In the genomic region with DNA sequence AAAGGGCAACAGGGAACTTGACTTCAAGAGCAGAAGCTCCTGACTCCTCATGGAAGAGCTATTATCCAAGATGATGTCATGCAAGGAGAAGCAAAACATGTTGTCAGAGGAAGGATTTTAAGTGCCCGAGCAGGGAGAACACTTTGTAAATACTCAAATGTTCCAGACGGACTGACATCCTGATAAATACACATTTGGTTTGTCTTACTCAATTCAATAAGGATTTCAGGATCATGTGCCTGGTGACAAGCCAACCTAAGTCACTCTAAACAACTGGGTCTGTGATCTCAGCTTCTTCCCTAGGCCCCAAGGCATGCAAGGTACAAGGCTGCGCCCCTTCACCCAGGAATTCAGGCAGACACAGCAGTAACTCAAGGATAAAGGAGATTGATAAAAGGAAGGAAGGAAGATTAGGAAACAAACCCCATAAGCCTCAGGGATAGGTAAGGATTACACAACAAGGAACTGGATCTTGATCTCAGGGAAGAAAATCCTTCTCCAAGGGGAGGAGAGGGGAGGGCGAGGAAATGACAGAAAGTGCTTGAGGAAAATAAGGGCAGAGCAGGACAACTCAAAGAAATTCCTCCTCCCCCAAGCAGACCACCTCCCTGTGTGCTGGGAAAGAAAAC, we compare ENCODE assay signal across 16 cellular contexts. TPM values are rescaled to one million over a fixed set of nuclear protein-coding genes. Genes with fewer than 3 reads are reported as not detected.
DNase-seq lines count a peak whose midpoint lies in the region; ATAC-seq, FAIRE-seq and TF ChIP-seq lines count a peak whose summit lies in the region.
"Had no signal": no experiment of that assay in that cellular context is flagged by ENCODE, and none has a peak within 500 bp of the region (broad histone marks: within the 10 kb centered on the region; RNA-seq: fewer than 3 reads in every experiment).

No MANE protein-coding gene starts in this region.

- peak overlapping the region; percentile 44 for H3K27ac ChIP-seq in HUES48 (ENCODE audit: low read depth, low read length)
- no peak overlapping the region for H3K27ac ChIP-seq in left lung
- peak overlapping the region; percentile 83 for H3K27ac ChIP-seq in suprapubic skin
- no peak overlapping the region for H3K27ac ChIP-seq in kidney (ENCODE audit: low read depth in 2 of 2, low read length in 2 of 2)

- intact Hi-C loops in left lung (cut with DNase I), result no loop called here
- intact Hi-C loops in kidney (cut with DNase I), result no loop called here

- no peak overlapping the region for H3K9ac ChIP-seq in HUES48 (ENCODE audit: low read depth, low read length)
- H3K9ac ChIP-seq in kidney (ENCODE audit: low read length in 2 of 2), result no peak overlapping the region

- H3K27me3 ChIP-seq in HUES48 (ENCODE audit: control insufficient read depth, insufficient read depth, low read length) (no peaks in the 10 kb centered on the region), bronchial epithelial cell (ENCODE audit: control insufficient read depth, insufficient read depth, low read length) (no peaks in the 10 kb centered on the region), left lung (no peaks in the 10 kb centered on the region), suprapubic skin (no peaks in the 10 kb centered on the region)

- H3K4me1 ChIP-seq in HUES48 (ENCODE audit: control insufficient read depth, insufficient read depth, low read length) (no peaks in the 10 kb centered on the region), left lung (peaks cover 10% of the 10 kb centered on the region in 2 donors), suprapubic skin (peaks cover 65% of the 10 kb centered on the region), kidney (ENCODE audit: control insufficient read depth in 1 of 2, insufficient read depth in 1 of 2, low read depth in 1 of 2, low read length in 2 of 2) (peaks cover 5 to 10% of the 10 kb centered on the region in 2 donors)

- TF ChIP-seq EP300 in suprapubic skin (IDR thresholded peaks at IDR 0.05), result no peak

- no peak overlapping the region for H3K4me3 ChIP-seq in HUES48 (ENCODE audit: low read depth, low read length)
- no peak overlapping the region for H3K4me3 ChIP-seq in bronchial epithelial cell (ENCODE audit: low read depth, low read length)
- H3K4me3 ChIP-seq in left lung, result no peak overlapping the region
- H3K4me3 ChIP-seq in suprapubic skin, result no peak overlapping the region
- H3K4me3 ChIP-seq in kidney (ENCODE audit: low read length in 2 of 2), result no peak overlapping the region

- H3K9me3 ChIP-seq in HUES48 (ENCODE audit: control insufficient read depth, insufficient read depth, low read length), result no peaks in the 10 kb centered on the region
- H3K9me3 ChIP-seq in left lung, result no peaks in the 10 kb centered on the region
- no peaks in the 10 kb centered on the region for H3K9me3 ChIP-seq in suprapubic skin
- H3K9me3 ChIP-seq in kidney (ENCODE audit: control insufficient read depth in 1 of 2, low read length in 2 of 2), result no peaks in the 10 kb centered on the region

- H3K36me3 ChIP-seq in HUES48 (ENCODE audit: control insufficient read depth, insufficient read depth, low read length), result peaks cover 32% of the 10 kb centered on the region
- no peaks in the 10 kb centered on the region for H3K36me3 ChIP-seq in bronchial epithelial cell (ENCODE audit: control insufficient read depth, insufficient read depth, low read length)
- no peaks in the 10 kb centered on the region for H3K36me3 ChIP-seq in left lung
- no peaks in the 10 kb centered on the region for H3K36me3 ChIP-seq in suprapubic skin
- peaks cover 6 to 32% of the 10 kb centered on the region in 2 donors for H3K36me3 ChIP-seq in kidney (ENCODE audit: control insufficient read depth in 1 of 2, insufficient read depth in 2 of 2, low read length in 2 of 2)

- FAIRE-seq in bronchial epithelial cell (lab: Jason Lieb, UNC) (no peak), kidney (lab: Jason Lieb, UNC) (no peak)

- WGBS in suprapubic skin, result 62% methylated on average over 4 of the region's 4 CpGs

- DNase-seq in bronchial epithelial cell (ENCODE audit: low read depth) (peak; percentile 23), left lung (no peak), suprapubic skin (ENCODE audit: low spot score in 2 of 2) (no peak), kidney (no peak), HuH-7 (ENCODE audit: low spot score) (no peak)
- DNase-seq: activated T-cell treated with anti-CD3 and anti-CD28 coated beads, Interleukin-2, amount 50 U/mL, for 72 hours; effector memory CD8-positive, alpha-beta T cell; hippocampal formation; NCI-H1930; nucleus accumbens; SW 1271 had no signal

- TF ChIP-seq CTCF in bronchial epithelial cell (IDR thresholded peaks at IDR 0.05; ENCODE audit: insufficient read depth, low read length, severe bottlenecking) (no peak), left lung (IDR thresholded peaks at IDR 0.05) (no peak), suprapubic skin (IDR thresholded peaks at IDR 0.05) (no peak), kidney (IDR thresholded peaks at IDR 0.05; ENCODE audit: borderline replicate concordance, extremely low read depth, insufficient read depth) (no peak)

- ATAC-seq in left lung (peak; percentile 22), HG02973 (IDR thresholded peaks at IDR 0.05; ENCODE audit: unreplicated experiment) (no peak), GM21529 (IDR thresholded peaks at IDR 0.05; ENCODE audit: unreplicated experiment) (no peak)
- ATAC-seq: effector memory CD8-positive, alpha-beta T cell had no signal

- no peak for TF ChIP-seq POLR2A in suprapubic skin (IDR thresholded peaks at IDR 0.05)

RNA-seq across cellular contexts. Expression of gene CEBPE, which starts 26.9 kb away (rescaled TPM):
- total RNA-seq in bronchial epithelial cell (not detected in 2 replicates), left lung (1 to 10 TPM in 1 of 2 donors, under 1 TPM in 1; 0.26 to 1.0 TPM), suprapubic skin (not detected), kidney (not detected)
- not detected for polyA plus RNA-seq in kidney (ENCODE audit: insufficient read depth, low read depth, low replicate concordance)
- total RNA-seq: lower leg skin had no signal
- polyA plus RNA-seq: BJ had no signal

RNA-seq across cellular contexts. Expression of gene SLC7A8, which starts 37.6 kb away (rescaled TPM):
- total RNA-seq in bronchial epithelial cell (1.1 and 9.0 TPM in 2 replicates), left lung (10 to 100 TPM; 38.5 to 42.2 TPM), suprapubic skin (10 to 100 TPM; 45.2 to 67.7 (median 53.2) TPM), kidney (22.9 TPM)
- 210 TPM for polyA plus RNA-seq in kidney (ENCODE audit: insufficient read depth, low read depth, low replicate concordance)

RNA-seq across cellular contexts. Expression of gene CIROP, which starts 41.1 kb away (rescaled TPM):
- total RNA-seq in bronchial epithelial cell, result not detected in 2 replicates
- not detected for total RNA-seq in left lung
- total RNA-seq in suprapubic skin, result not detected
- total RNA-seq in kidney, result not detected
- not detected for polyA plus RNA-seq in kidney (ENCODE audit: insufficient read depth, low read depth, low replicate concordance)
- total RNA-seq: activated T-cell treated with anti-CD3 and anti-CD28 coated beads, Interleukin-2, amount 50 U/mL, for 72 hours; lower leg skin had no signal

RNA-seq across cellular contexts. Expression of gene C14orf119, which starts 50.6 kb away (rescaled TPM):
- total RNA-seq in bronchial epithelial cell (51.9 and 59.1 TPM in 2 replicates), left lung (10 to 100 TPM; 52.6 to 67.6 TPM), suprapubic skin (10 to 100 TPM; 10.1 to 22.7 (median 18.6) TPM), kidney (42.8 TPM)
- 56.6 TPM for polyA plus RNA-seq in kidney (ENCODE audit: insufficient read depth, low read depth, low replicate concordance)

RNA-seq across cellular contexts. Expression of gene ACIN1, which starts 51.0 kb away (rescaled TPM):
- total RNA-seq in bronchial epithelial cell (45.3 and 45.5 TPM in 2 replicates), left lung (100 to 1,000 TPM; 137 to 159 TPM), suprapubic skin (100 to 1,000 TPM in 2 of 4 donors, 10 to 100 TPM in 2; 78.7 to 217 (median 103) TPM), kidney (150 TPM)
- 54.9 TPM for polyA plus RNA-seq in kidney (ENCODE audit: insufficient read depth, low read depth, low replicate concordance)

Comparison
In these comparisons a context has a peak if more than half of its experiments do, and no peak if none do; other contexts are left out.
1. H3K27ac ChIP-seq: peak in HUES48 (single experiment) and suprapubic skin (single experiment); none in left lung (0 of 2) and kidney (0 of 2).